ENCODE assay signal across 2 cellular contexts in genomic region chr1:153962088-153963029, GRCh38.
TF ChIP-seq lines count a peak whose summit lies in the region.

No MANE protein-coding gene starts in this region.

TF ChIP-seq in SK-N-SH, 30 proteins besides CTCF, POLR2A, EP300 and RAD21 (continued from another document):
- no peak for TF ChIP-seq IRF3 (IDR thresholded peaks at IDR 0.05; ENCODE audit: low read depth, low read length)
- no peak; the same call in 1 of the 2 replicates for TF ChIP-seq RXRA (IDR thresholded peaks at IDR 0.05; ENCODE audit: borderline replicate concordance, low read depth)
- no peak for TF ChIP-seq SMC3 (IDR thresholded peaks at IDR 0.05; ENCODE audit: low read depth, low read length)
- TF ChIP-seq MXI1 (IDR thresholded peaks at IDR 0.05; ENCODE audit: low read depth, low read length): peak; percentile 45; the same call in 1 of the 2 replicates

TF ChIP-seq in SK-N-SH treated with all-trans-retinoic acid at 6 μM for 48 hours, 23 proteins besides CTCF, POLR2A, EP300 and RAD21 (continued from another document):
- TF ChIP-seq PATZ1 (CRISPR knock-in tag; IDR thresholded peaks at IDR 0.05; ENCODE audit: borderline replicate concordance): no peak
- no peak for TF ChIP-seq ZFP3 (CRISPR knock-in tag; IDR thresholded peaks at IDR 0.05)
- TF ChIP-seq BACH2 (CRISPR knock-in tag; IDR thresholded peaks at IDR 0.05; ENCODE audit: borderline replicate concordance): no peak
- no peak for TF ChIP-seq ISL1 (CRISPR knock-in tag; IDR thresholded peaks at IDR 0.05)
- TF ChIP-seq CSRNP3 (CRISPR knock-in tag; IDR thresholded peaks at IDR 0.05): no peak
- TF ChIP-seq ZC3H10 (CRISPR knock-in tag; IDR thresholded peaks at IDR 0.05): no peak
- no peak for TF ChIP-seq TOX (CRISPR knock-in tag; IDR thresholded peaks at IDR 0.05; ENCODE audit: borderline replicate concordance)
- no peak for TF ChIP-seq GLIS3 (CRISPR knock-in tag; IDR thresholded peaks at IDR 0.05)
- TF ChIP-seq TCF4 (CRISPR knock-in tag; IDR thresholded peaks at IDR 0.05; ENCODE audit: borderline replicate concordance): no peak
TF ChIP-seq in SK-N-SH treated with all-trans-retinoic acid at 6 μM for 48 hours: peak in this region for 0.
